Comparison of ENCODE assay signal across 1 cellular context in genomic region chr16:88917146-88917914, GRCh38.
TF ChIP-seq lines count a peak whose summit lies in the region.

No MANE protein-coding gene starts in this region.

TF ChIP-seq in HepG2, 621 proteins besides CTCF, POLR2A, EP300 and RAD21 (continued from another document):
- peak; percentile 22; the same call in 1 of the 2 replicates for TF ChIP-seq EZH2 (conservative IDR thresholded peaks at IDR 0.05; ENCODE audit: low read depth, low read length)
- no peak for TF ChIP-seq ZNF34 (CRISPR knock-in tag; IDR thresholded peaks at IDR 0.05; ENCODE audit: borderline replicate concordance)
